Comparison of ENCODE assay signal across 1 cellular context in the genomic region with DNA sequence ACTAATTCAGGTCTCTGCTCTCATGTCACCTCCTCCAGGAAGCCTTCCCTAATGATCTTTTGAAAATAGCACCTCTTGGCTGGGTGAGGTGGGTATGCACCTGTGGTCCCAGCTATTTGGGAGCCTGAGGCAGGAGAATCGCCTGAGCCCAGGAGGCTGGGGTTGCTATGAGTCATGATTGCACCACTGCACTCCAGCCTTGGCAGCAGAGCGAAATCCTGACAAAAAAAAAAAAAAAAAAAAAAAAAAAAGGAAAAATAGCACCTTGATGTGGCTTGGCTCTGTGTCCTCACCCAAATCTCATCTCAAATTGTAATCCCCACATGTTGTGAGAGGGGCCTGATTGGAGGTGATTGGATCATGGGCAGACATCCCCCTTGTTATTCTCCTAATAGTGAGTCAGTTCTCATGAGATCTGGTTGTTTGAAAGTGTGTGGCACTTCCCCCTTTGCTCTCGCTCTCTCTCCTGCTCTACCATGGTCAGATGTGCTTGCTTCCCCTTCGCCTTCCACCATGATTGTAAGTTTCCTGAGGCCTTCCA.
TF ChIP-seq lines count a peak whose summit lies in the region.

No MANE protein-coding gene starts in this region.

TF ChIP-seq in HepG2, 621 proteins besides CTCF, POLR2A, EP300 and RAD21 (continued from another document and continues in another):
- TF ChIP-seq SCMH1 (CRISPR knock-in tag; IDR thresholded peaks at IDR 0.05; ENCODE audit: borderline replicate concordance) (no peak), ZNF766 (CRISPR knock-in tag; IDR thresholded peaks at IDR 0.05; ENCODE audit: borderline replicate concordance) (no peak), GFI1 (CRISPR knock-in tag; IDR thresholded peaks at IDR 0.05; ENCODE audit: borderline replicate concordance) (0 out of 2 replicates have a peak, but pooled peaks have one; percentile 35), SNAI1 (CRISPR knock-in tag; IDR thresholded peaks at IDR 0.05; ENCODE audit: borderline replicate concordance) (no peak), SRF (IDR thresholded peaks at IDR 0.05; ENCODE audit: low read depth, low read length) (no peak), HOXA5 (CRISPR knock-in tag; IDR thresholded peaks at IDR 0.05) (no peak), ZNF644 (CRISPR knock-in tag; IDR thresholded peaks at IDR 0.05; ENCODE audit: low read depth) (peak; percentile 56; the same call in 1 of the 2 replicates), ZFP36L1 (CRISPR knock-in tag; IDR thresholded peaks at IDR 0.05) (no peak), SALL2 (CRISPR knock-in tag; IDR thresholded peaks at IDR 0.05) (no peak), ZNF782 (CRISPR knock-in tag; IDR thresholded peaks at IDR 0.05; ENCODE audit: borderline replicate concordance) (no peak), CBX5 (CRISPR knock-in tag; IDR thresholded peaks at IDR 0.05; ENCODE audit: borderline replicate concordance) (no peak), ZNF138 (CRISPR knock-in tag; IDR thresholded peaks at IDR 0.05; ENCODE audit: low read depth) (no peak), HNF4A (CRISPR knock-in tag; IDR thresholded peaks at IDR 0.05) (no peak), ZNF841 (CRISPR knock-in tag; IDR thresholded peaks at IDR 0.05; ENCODE audit: borderline replicate concordance) (no peak), RFX3 (CRISPR knock-in tag; IDR thresholded peaks at IDR 0.05) (no peak), ZNF652 (CRISPR knock-in tag; IDR thresholded peaks at IDR 0.05; ENCODE audit: borderline replicate concordance, low read depth) (no peak), ZKSCAN8 (CRISPR knock-in tag; IDR thresholded peaks at IDR 0.05; ENCODE audit: borderline replicate concordance) (no peak), TCF12 (IDR thresholded peaks at IDR 0.05) (no peak), TCF12 (CRISPR knock-in tag; IDR thresholded peaks at IDR 0.05) (no peak), IRF2 (CRISPR knock-in tag; IDR thresholded peaks at IDR 0.05) (no peak), CEBPB (IDR thresholded peaks at IDR 0.05; ENCODE audit: borderline replicate concordance, low read depth, low read length) (peak; percentile 70; the same call in 1 of the 2 replicates), FOSL2 (CRISPR knock-in tag; IDR thresholded peaks at IDR 0.05) (peak; percentile 90), EEA1 (CRISPR knock-in tag; IDR thresholded peaks at IDR 0.05; ENCODE audit: borderline replicate concordance) (no peak), KAT2B (IDR thresholded peaks at IDR 0.05; ENCODE audit: borderline replicate concordance, low read depth, low read length) (no peak), NFYC (CRISPR knock-in tag; IDR thresholded peaks at IDR 0.05) (no peak), RFX1 (IDR thresholded peaks at IDR 0.05) (no peak), NFKB2 (CRISPR knock-in tag; IDR thresholded peaks at IDR 0.05; ENCODE audit: borderline replicate concordance) (no peak), FOSL1 (CRISPR knock-in tag; IDR thresholded peaks at IDR 0.05; ENCODE audit: borderline replicate concordance) (0 out of 2 replicates have a peak, but pooled peaks have one; percentile 54), ELF3 (CRISPR knock-in tag; IDR thresholded peaks at IDR 0.05) (0 out of 2 replicates have a peak, but pooled peaks have one; percentile 43), ZNF83 (CRISPR knock-in tag; IDR thresholded peaks at IDR 0.05; ENCODE audit: borderline replicate concordance) (no peak), SP1 (IDR thresholded peaks at IDR 0.05) (no peak), SP1 (CRISPR knock-in tag; IDR thresholded peaks at IDR 0.05) (0 out of 2 replicates have a peak, but pooled peaks have one; percentile 30), ZEB1 (IDR thresholded peaks at IDR 0.05; ENCODE audit: insufficient replicate concordance, low read depth) (no peak)
- TF ChIP-seq, protein P1, sequence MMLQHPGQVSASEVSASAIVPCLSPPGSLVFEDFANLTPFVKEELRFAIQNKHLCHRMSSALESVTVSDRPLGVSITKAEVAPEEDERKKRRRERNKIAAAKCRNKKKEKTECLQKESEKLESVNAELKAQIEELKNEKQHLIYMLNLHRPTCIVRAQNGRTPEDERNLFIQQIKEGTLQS (CRISPR knock-in tag; IDR thresholded peaks at IDR 0.05), result peak; percentile 69
- TF ChIP-seq, protein P2, sequence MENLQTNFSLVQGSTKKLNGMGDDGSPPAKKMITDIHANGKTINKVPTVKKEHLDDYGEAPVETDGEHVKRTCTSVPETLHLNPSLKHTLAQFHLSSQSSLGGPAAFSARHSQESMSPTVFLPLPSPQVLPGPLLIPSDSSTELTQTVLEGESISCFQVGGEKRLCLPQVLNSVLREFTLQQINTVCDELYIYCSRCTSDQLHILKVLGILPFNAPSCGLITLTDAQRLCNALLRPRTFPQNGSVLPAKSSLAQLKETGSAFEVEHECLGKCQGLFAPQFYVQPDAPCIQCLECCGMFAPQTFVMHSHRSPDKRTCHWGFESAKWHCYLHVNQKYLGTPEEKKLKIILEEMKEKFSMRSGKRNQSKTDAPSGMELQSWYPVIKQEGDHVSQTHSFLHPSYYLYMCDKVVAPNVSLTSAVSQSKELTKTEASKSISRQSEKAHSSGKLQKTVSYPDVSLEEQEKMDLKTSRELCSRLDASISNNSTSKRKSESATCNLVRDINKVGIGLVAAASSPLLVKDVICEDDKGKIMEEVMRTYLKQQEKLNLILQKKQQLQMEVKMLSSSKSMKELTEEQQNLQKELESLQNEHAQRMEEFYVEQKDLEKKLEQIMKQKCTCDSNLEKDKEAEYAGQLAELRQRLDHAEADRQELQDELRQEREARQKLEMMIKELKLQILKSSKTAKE (CRISPR knock-in tag; IDR thresholded peaks at IDR 0.05; ENCODE audit: borderline replicate concordance), result no peak
- TF ChIP-seq, protein P3, sequence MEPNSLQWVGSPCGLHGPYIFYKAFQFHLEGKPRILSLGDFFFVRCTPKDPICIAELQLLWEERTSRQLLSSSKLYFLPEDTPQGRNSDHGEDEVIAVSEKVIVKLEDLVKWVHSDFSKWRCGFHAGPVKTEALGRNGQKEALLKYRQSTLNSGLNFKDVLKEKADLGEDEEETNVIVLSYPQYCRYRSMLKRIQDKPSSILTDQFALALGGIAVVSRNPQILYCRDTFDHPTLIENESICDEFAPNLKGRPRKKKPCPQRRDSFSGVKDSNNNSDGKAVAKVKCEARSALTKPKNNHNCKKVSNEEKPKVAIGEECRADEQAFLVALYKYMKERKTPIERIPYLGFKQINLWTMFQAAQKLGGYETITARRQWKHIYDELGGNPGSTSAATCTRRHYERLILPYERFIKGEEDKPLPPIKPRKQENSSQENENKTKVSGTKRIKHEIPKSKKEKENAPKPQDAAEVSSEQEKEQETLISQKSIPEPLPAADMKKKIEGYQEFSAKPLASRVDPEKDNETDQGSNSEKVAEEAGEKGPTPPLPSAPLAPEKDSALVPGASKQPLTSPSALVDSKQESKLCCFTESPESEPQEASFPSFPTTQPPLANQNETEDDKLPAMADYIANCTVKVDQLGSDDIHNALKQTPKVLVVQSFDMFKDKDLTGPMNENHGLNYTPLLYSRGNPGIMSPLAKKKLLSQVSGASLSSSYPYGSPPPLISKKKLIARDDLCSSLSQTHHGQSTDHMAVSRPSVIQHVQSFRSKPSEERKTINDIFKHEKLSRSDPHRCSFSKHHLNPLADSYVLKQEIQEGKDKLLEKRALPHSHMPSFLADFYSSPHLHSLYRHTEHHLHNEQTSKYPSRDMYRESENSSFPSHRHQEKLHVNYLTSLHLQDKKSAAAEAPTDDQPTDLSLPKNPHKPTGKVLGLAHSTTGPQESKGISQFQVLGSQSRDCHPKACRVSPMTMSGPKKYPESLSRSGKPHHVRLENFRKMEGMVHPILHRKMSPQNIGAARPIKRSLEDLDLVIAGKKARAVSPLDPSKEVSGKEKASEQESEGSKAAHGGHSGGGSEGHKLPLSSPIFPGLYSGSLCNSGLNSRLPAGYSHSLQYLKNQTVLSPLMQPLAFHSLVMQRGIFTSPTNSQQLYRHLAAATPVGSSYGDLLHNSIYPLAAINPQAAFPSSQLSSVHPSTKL (CRISPR knock-in tag; IDR thresholded peaks at IDR 0.05), result peak; percentile 12; the same call in 1 of the 2 replicates
- TF ChIP-seq, protein P4, sequence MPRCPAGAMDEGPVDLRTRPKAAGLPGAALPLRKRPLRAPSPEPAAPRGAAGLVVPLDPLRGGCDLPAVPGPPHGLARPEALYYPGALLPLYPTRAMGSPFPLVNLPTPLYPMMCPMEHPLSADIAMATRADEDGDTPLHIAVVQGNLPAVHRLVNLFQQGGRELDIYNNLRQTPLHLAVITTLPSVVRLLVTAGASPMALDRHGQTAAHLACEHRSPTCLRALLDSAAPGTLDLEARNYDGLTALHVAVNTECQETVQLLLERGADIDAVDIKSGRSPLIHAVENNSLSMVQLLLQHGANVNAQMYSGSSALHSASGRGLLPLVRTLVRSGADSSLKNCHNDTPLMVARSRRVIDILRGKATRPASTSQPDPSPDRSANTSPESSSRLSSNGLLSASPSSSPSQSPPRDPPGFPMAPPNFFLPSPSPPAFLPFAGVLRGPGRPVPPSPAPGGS (CRISPR knock-in tag; IDR thresholded peaks at IDR 0.05), result no peak
- TF ChIP-seq, protein P5, sequence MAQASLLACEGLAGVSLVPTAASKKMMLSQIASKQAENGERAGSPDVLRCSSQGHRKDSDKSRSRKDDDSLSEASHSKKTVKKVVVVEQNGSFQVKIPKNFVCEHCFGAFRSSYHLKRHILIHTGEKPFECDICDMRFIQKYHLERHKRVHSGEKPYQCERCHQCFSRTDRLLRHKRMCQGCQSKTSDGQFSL (CRISPR knock-in tag; IDR thresholded peaks at IDR 0.05), result no peak
- TF ChIP-seq, protein P6, sequence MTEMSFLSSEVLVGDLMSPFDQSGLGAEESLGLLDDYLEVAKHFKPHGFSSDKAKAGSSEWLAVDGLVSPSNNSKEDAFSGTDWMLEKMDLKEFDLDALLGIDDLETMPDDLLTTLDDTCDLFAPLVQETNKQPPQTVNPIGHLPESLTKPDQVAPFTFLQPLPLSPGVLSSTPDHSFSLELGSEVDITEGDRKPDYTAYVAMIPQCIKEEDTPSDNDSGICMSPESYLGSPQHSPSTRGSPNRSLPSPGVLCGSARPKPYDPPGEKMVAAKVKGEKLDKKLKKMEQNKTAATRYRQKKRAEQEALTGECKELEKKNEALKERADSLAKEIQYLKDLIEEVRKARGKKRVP (CRISPR knock-in tag; IDR thresholded peaks at IDR 0.05), result peak in 1 of 2 experiments; percentile 31; a peak in 1 of 4 replicates
- TF ChIP-seq, protein P7, sequence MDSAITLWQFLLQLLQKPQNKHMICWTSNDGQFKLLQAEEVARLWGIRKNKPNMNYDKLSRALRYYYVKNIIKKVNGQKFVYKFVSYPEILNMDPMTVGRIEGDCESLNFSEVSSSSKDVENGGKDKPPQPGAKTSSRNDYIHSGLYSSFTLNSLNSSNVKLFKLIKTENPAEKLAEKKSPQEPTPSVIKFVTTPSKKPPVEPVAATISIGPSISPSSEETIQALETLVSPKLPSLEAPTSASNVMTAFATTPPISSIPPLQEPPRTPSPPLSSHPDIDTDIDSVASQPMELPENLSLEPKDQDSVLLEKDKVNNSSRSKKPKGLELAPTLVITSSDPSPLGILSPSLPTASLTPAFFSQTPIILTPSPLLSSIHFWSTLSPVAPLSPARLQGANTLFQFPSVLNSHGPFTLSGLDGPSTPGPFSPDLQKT (CRISPR knock-in tag; IDR thresholded peaks at IDR 0.05; ENCODE audit: borderline replicate concordance), result no peak
- TF ChIP-seq, protein P8, sequence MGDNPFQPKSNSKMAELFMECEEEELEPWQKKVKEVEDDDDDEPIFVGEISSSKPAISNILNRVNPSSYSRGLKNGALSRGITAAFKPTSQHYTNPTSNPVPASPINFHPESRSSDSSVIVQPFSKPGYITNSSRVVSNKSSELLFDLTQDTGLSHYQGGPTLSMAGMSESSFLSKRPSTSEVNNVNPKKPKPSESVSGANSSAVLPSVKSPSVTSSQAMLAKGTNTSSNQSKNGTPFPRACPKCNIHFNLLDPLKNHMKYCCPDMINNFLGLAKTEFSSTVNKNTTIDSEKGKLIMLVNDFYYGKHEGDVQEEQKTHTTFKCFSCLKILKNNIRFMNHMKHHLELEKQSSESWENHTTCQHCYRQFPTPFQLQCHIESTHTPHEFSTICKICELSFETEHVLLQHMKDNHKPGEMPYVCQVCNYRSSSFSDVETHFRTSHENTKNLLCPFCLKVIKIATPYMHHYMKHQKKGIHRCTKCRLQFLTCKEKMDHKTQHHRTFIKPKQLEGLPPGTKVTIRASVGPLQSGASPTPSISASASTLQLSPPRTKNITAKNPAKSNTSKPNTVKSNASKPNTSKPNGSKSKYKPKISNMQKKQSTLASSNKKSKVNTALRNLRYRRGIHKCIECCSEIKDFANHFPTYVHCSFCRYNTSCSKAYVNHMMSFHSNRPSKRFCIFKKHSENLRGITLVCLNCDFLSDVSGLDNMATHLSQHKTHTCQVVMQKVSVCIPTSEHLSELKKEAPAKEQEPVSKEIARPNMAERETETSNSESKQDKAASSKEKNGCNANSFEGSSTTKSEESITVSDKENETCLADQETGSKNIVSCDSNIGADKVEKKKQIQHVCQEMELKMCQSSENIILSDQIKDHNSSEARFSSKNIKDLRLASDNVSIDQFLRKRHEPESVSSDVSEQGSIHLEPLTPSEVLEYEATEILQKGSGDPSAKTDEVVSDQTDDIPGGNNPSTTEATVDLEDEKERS (CRISPR knock-in tag; IDR thresholded peaks at IDR 0.05), result no peak
